In the genomic region with DNA sequence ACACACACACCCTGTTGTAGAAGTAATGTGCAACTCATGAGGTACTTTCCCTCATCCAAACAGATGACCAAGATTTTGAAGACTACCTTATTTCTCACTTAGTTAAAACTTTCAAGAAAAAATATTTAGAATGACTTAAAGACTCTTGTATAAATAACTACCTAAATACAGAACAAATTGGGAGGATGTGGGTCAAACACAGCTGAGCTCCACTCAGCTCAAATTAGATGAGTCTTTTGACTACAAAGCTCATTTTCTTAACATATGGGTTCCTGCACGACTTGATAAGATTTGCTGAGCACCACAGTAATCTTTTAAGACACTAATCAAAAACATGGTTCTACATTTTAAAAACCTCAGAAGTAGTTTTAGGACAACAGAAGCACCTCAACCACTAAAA, we compare ENCODE assay signal across 20 cellular contexts. TPM values are rescaled to one million over a fixed set of nuclear protein-coding genes. Genes with fewer than 3 reads are reported as not detected.
A peak's percentile ranks its signal among the peaks of the same experiment; 100 is the strongest.
DNase-seq lines count a peak whose midpoint lies in the region; ATAC-seq lines count a peak whose summit lies in the region.
"Had no signal": no experiment of that assay in that cellular context is flagged by ENCODE, and none has a peak within 500 bp of the region (broad histone marks: within the 10 kb centered on the region; RNA-seq: fewer than 3 reads in every experiment).

No MANE protein-coding gene starts in this region.

- intact Hi-C loops in activated naive CD4-positive, alpha-beta T cell treated with anti-CD3 and anti-CD28 coated beads for 36 hours (cut with micrococcal nuclease) = loop anchor here (1.0 kb wide), 1 partner anchor 8 kb away; no protein-coding TSS in a partner anchor

- H3K27me3 Mint-ChIP-seq in activated naive CD4-positive, alpha-beta T cell treated with anti-CD3 and anti-CD28 coated beads for 36 hours (ENCODE audit: low read depth) = no peaks in the 10 kb centered on the region
- no peaks in the 10 kb centered on the region for H3K27me3 Mint-ChIP-seq in activated CD8-positive, alpha-beta T cell treated with anti-CD3 and anti-CD28 coated beads, Interleukin-2, amount 10 ng/mL, durations not matched to agents 7 days and 5 days (ENCODE audit: low read depth)
- no peaks in the 10 kb centered on the region for H3K27me3 Mint-ChIP-seq in stimulated activated naive B cell treated with anti-CD40 and anti-IgM and Interleukin-4, amounts not matched to agents 10 μg/mL and 1 μg/mL and 100 μg/mL, for 72 hours
- H3K27me3 Mint-ChIP-seq: dendritic cell treated with granulocyte-macrophage colony-stimulating factor and Interleukin-4, amounts not matched to agents 40 ng/mL and 50 ng/mL, for 4 days had no signal

- DNase-seq in activated naive CD4-positive, alpha-beta T cell treated with anti-CD3 and anti-CD28 coated beads for 36 hours = no peak
- no peak for DNase-seq in activated naive CD4-positive, alpha-beta T cell treated with anti-CD3 and anti-CD28 coated beads, Interleukin-2, amount 50 U/mL, for 16 hours
- DNase-seq in NCI-H82 (lab: John Stamatoyannopoulos, UW) = peak; percentile 67
- no peak for DNase-seq in activated CD8-positive, alpha-beta T cell treated with anti-CD3 and anti-CD28 coated beads, Interleukin-2, amount 10 ng/mL, durations not matched to agents 7 days and 5 days
- DNase-seq in stimulated activated naive B cell treated with anti-CD40 and anti-IgM and Interleukin-4, amounts not matched to agents 10 μg/mL and 1 μg/mL and 100 μg/mL, for 72 hours = no peak
- no peak for DNase-seq in DMS 273 treated with DMSO at 0.1 percent for 48 hours (lab: John Stamatoyannopoulos, UW)
- DNase-seq in GDM1 (lab: John Stamatoyannopoulos, UW) = no peak
- DNase-seq: activated effector memory CD4-positive, alpha-beta T cell treated with anti-CD3 and anti-CD28 coated beads, Interleukin-2, amount 50 U/mL, for 16 hours; aorta; islet precursor cell; NCI-H1092 treated with DMSO at 0.1 percent for 48 hours; NCI-H2081 treated with DMSO at 0.1 percent for 48 hours; NCI-H446 had no signal

- POLR2A ChIA-PET in activated CD8-positive, alpha-beta T cell treated with anti-CD3 and anti-CD28 coated beads, Interleukin-2, amount 10 ng/mL, durations not matched to agents 7 days and 5 days (lab: Charles Lee) = interaction anchor here (3.0 kb wide), 1 partner anchor 8 kb away, joined by 35 read pairs; a partner anchor contains a TSS

- H3K4me1 Mint-ChIP-seq in activated naive CD4-positive, alpha-beta T cell treated with anti-CD3 and anti-CD28 coated beads for 36 hours (ENCODE audit: low read depth) = peaks cover 41% of the 10 kb centered on the region
- H3K4me1 Mint-ChIP-seq in activated CD8-positive, alpha-beta T cell treated with anti-CD3 and anti-CD28 coated beads, Interleukin-2, amount 10 ng/mL, durations not matched to agents 7 days and 5 days (ENCODE audit: low read depth) = peaks cover 65% of the 10 kb centered on the region
- H3K4me1 Mint-ChIP-seq in stimulated activated naive B cell treated with anti-CD40 and anti-IgM and Interleukin-4, amounts not matched to agents 10 μg/mL and 1 μg/mL and 100 μg/mL, for 72 hours = peaks cover 9 to 21% of the 10 kb centered on the region in 2 donors
- H3K4me1 Mint-ChIP-seq: CD14-positive monocyte, GM23338, neural progenitor cell had no signal

- H3K27ac Mint-ChIP-seq in activated naive CD4-positive, alpha-beta T cell treated with anti-CD3 and anti-CD28 coated beads for 36 hours = peak overlapping the region; percentile 22
- H3K27ac Mint-ChIP-seq in activated CD8-positive, alpha-beta T cell treated with anti-CD3 and anti-CD28 coated beads, Interleukin-2, amount 10 ng/mL, durations not matched to agents 7 days and 5 days = peak overlapping the region; percentile 51
- peak overlapping the region; percentile 31 for H3K27ac Mint-ChIP-seq in stimulated activated naive B cell treated with anti-CD40 and anti-IgM and Interleukin-4, amounts not matched to agents 10 μg/mL and 1 μg/mL and 100 μg/mL, for 72 hours
- H3K27ac Mint-ChIP-seq: CD14-positive monocyte; dendritic cell treated with granulocyte-macrophage colony-stimulating factor and Interleukin-4, amounts not matched to agents 40 ng/mL and 50 ng/mL, for 4 days; GM23338; neural progenitor cell had no signal

- H3K4me3 Mint-ChIP-seq in activated naive CD4-positive, alpha-beta T cell treated with anti-CD3 and anti-CD28 coated beads for 36 hours = no peak overlapping the region
- H3K4me3 Mint-ChIP-seq in activated CD8-positive, alpha-beta T cell treated with anti-CD3 and anti-CD28 coated beads, Interleukin-2, amount 10 ng/mL, durations not matched to agents 7 days and 5 days = no peak overlapping the region
- H3K4me3 Mint-ChIP-seq in stimulated activated naive B cell treated with anti-CD40 and anti-IgM and Interleukin-4, amounts not matched to agents 10 μg/mL and 1 μg/mL and 100 μg/mL, for 72 hours = no peak overlapping the region
- H3K4me3 Mint-ChIP-seq: CD14-positive monocyte; dendritic cell treated with granulocyte-macrophage colony-stimulating factor and Interleukin-4, amounts not matched to agents 40 ng/mL and 50 ng/mL, for 4 days; GM23338; neural progenitor cell had no signal

- CTCF ChIA-PET in activated naive CD4-positive, alpha-beta T cell treated with anti-CD3 and anti-CD28 coated beads for 36 hours (lab: Charles Lee) = no interaction called here
- CTCF ChIA-PET in activated CD8-positive, alpha-beta T cell treated with anti-CD3 and anti-CD28 coated beads, Interleukin-2, amount 10 ng/mL, durations not matched to agents 7 days and 5 days (lab: Charles Lee) = no interaction called here

- peaks cover 55% of the 10 kb centered on the region for H3K36me3 Mint-ChIP-seq in activated naive CD4-positive, alpha-beta T cell treated with anti-CD3 and anti-CD28 coated beads for 36 hours (ENCODE audit: low read depth)
- H3K36me3 Mint-ChIP-seq in activated CD8-positive, alpha-beta T cell treated with anti-CD3 and anti-CD28 coated beads, Interleukin-2, amount 10 ng/mL, durations not matched to agents 7 days and 5 days (ENCODE audit: low read depth) = peaks cover 83% of the 10 kb centered on the region
- H3K36me3 Mint-ChIP-seq in stimulated activated naive B cell treated with anti-CD40 and anti-IgM and Interleukin-4, amounts not matched to agents 10 μg/mL and 1 μg/mL and 100 μg/mL, for 72 hours = peaks cover 67 to 75% of the 10 kb centered on the region in 2 donors

- ATAC-seq in activated CD8-positive, alpha-beta T cell treated with anti-CD3 and anti-CD28 coated beads, Interleukin-2, amount 10 ng/mL, durations not matched to agents 7 days and 5 days = no peak
- no peak for ATAC-seq in stimulated activated naive B cell treated with anti-CD40 and anti-IgM and Interleukin-4, amounts not matched to agents 10 μg/mL and 1 μg/mL and 100 μg/mL, for 72 hours (replicated peaks)
- ATAC-seq in GM18502 (IDR thresholded peaks at IDR 0.05; ENCODE audit: poor library complexity, unreplicated experiment) = no peak
- ATAC-seq: GM12878, GM23338, Panc1 had no signal

- H3K9me3 Mint-ChIP-seq in activated naive CD4-positive, alpha-beta T cell treated with anti-CD3 and anti-CD28 coated beads for 36 hours = no peaks in the 10 kb centered on the region
- no peaks in the 10 kb centered on the region for H3K9me3 Mint-ChIP-seq in activated CD8-positive, alpha-beta T cell treated with anti-CD3 and anti-CD28 coated beads, Interleukin-2, amount 10 ng/mL, durations not matched to agents 7 days and 5 days (ENCODE audit: insufficient read depth)
- no peaks in the 10 kb centered on the region for H3K9me3 Mint-ChIP-seq in stimulated activated naive B cell treated with anti-CD40 and anti-IgM and Interleukin-4, amounts not matched to agents 10 μg/mL and 1 μg/mL and 100 μg/mL, for 72 hours
- H3K9me3 Mint-ChIP-seq: CD14-positive monocyte; dendritic cell treated with granulocyte-macrophage colony-stimulating factor and Interleukin-4, amounts not matched to agents 40 ng/mL and 50 ng/mL, for 4 days; GM23338; neural progenitor cell had no signal

RNA-seq across cellular contexts. Expression of a gene that starts 8.9 kb away (rescaled TPM):
- total RNA-seq in activated naive CD4-positive, alpha-beta T cell treated with anti-CD3 and anti-CD28 coated beads for 36 hours = 1 to 10 TPM; 5.7 to 6.1 TPM
- total RNA-seq in activated CD8-positive, alpha-beta T cell treated with anti-CD3 and anti-CD28 coated beads, Interleukin-2, amount 10 ng/mL, durations not matched to agents 7 days and 5 days = 10 to 100 TPM; 11.7 to 13.2 TPM

RNA-seq across cellular contexts. Expression of a gene that starts 53.0 kb away (rescaled TPM):
- total RNA-seq in activated naive CD4-positive, alpha-beta T cell treated with anti-CD3 and anti-CD28 coated beads for 36 hours = 1 to 10 TPM in 1 of 2 experiments, under 1 TPM in 1; 0.29 to 1.1 TPM
- 1 to 10 TPM in 1 of 2 experiments, under 1 TPM in 1; 0.44 to 1.4 TPM for total RNA-seq in activated CD8-positive, alpha-beta T cell treated with anti-CD3 and anti-CD28 coated beads, Interleukin-2, amount 10 ng/mL, durations not matched to agents 7 days and 5 days
